In genomic region chr12:125111403-125111802, GRCh38 we compare ENCODE assay signal across 19 cellular contexts.
"Had no signal": no experiment of that assay in that cellular context is flagged by ENCODE, and none has a peak within 500 bp of the region (broad histone marks: within the 10 kb centered on the region; RNA-seq: fewer than 3 reads in every experiment).

No MANE protein-coding gene starts in this region.

- H3K27ac ChIP-seq: esophagus muscularis mucosa, left ventricle myocardium inferior, upper lobe of right lung had no signal

- H3K27me3 Mint-ChIP-seq: activated CD4-positive, alpha-beta T cell treated with anti-CD3 and anti-CD28 coated beads, Interleukin-2, amount 10 ng/mL, durations not matched to agents 24 days and 14 days; activated CD8-positive, alpha-beta T cell treated with anti-CD3 and anti-CD28 coated beads for 36 hours; T-cell had no signal

- H3K4me1 ChIP-seq: left ventricle myocardium inferior, upper lobe of right lung had no signal

- H3K4me1 Mint-ChIP-seq: activated CD4-positive, alpha-beta T cell treated with anti-CD3 and anti-CD28 coated beads, Interleukin-2, amount 10 ng/mL, durations not matched to agents 24 days and 14 days; neural crest cell; T-cell had no signal

- H3K4me3 ChIP-seq: esophagus muscularis mucosa, left ventricle myocardium inferior, upper lobe of right lung had no signal

- H3K27me3 ChIP-seq: esophagus muscularis mucosa, upper lobe of right lung had no signal

- ATAC-seq: activated CD8-positive, alpha-beta T cell treated with anti-CD3 and anti-CD28 coated beads for 36 hours; T-cell; upper lobe of right lung had no signal

- H3K9me3 ChIP-seq: esophagus muscularis mucosa, left ventricle myocardium inferior, upper lobe of right lung had no signal

- H3K4me3 Mint-ChIP-seq: activated CD4-positive, alpha-beta T cell treated with anti-CD3 and anti-CD28 coated beads, Interleukin-2, amount 10 ng/mL, durations not matched to agents 24 days and 14 days; activated CD8-positive, alpha-beta T cell treated with anti-CD3 and anti-CD28 coated beads for 36 hours; activated naive CD4-positive, alpha-beta T cell treated with anti-CD3 and anti-CD28 coated beads for 36 hours; neural crest cell; T-cell had no signal

- H3K27ac Mint-ChIP-seq: activated CD4-positive, alpha-beta T cell treated with anti-CD3 and anti-CD28 coated beads, Interleukin-2, amount 10 ng/mL, durations not matched to agents 24 days and 14 days; activated CD8-positive, alpha-beta T cell treated with anti-CD3 and anti-CD28 coated beads for 36 hours; activated naive CD4-positive, alpha-beta T cell treated with anti-CD3 and anti-CD28 coated beads for 36 hours; activated T-helper 2 cell treated with anti-CD3 and anti-CD28 coated beads, Interferon-gamma antibody, Interleukin-2, Interleukin-4, amounts not matched to agents 10 μg/mL and 5 μg/mL and 100 μg/mL, durations not matched to agents 14 hours and 24 hours and 36 hours; T-cell had no signal

- H3K9me3 Mint-ChIP-seq: activated CD4-positive, alpha-beta T cell treated with anti-CD3 and anti-CD28 coated beads, Interleukin-2, amount 10 ng/mL, durations not matched to agents 24 days and 14 days; activated CD8-positive, alpha-beta T cell treated with anti-CD3 and anti-CD28 coated beads for 36 hours; activated naive CD4-positive, alpha-beta T cell treated with anti-CD3 and anti-CD28 coated beads for 36 hours; activated T-helper 2 cell treated with anti-CD3 and anti-CD28 coated beads, Interferon-gamma antibody, Interleukin-2, Interleukin-4, amounts not matched to agents 10 μg/mL and 5 μg/mL and 100 μg/mL, durations not matched to agents 14 hours and 24 hours and 36 hours; neural crest cell; T-cell had no signal

- DNase-seq: activated CD4-positive, alpha-beta T cell treated with anti-CD3 and anti-CD28 coated beads, Interleukin-2, amount 10 ng/mL, durations not matched to agents 24 days and 14 days; activated CD8-positive, alpha-beta T cell treated with anti-CD3 and anti-CD28 coated beads for 36 hours; activated naive CD4-positive, alpha-beta T cell treated with anti-CD3 and anti-CD28 coated beads for 36 hours; activated T-cell treated with anti-CD3 and anti-CD28 coated beads, Interleukin-2, amount 50 U/mL, for 1 hour; aorta; effector CD4-positive, alpha-beta T cell; head of caudate nucleus; kidney; left ventricle myocardium inferior; mammary epithelial cell; stimulated activated CD4-positive, alpha-beta T cell treated with anti-CD3 and anti-CD28 coated beads, Interleukin-12 subunit alpha, Interleukin-12 subunit beta, amount 100 ng/mL, for 4 hours; stimulated activated CD4-positive, alpha-beta T cell treated with anti-CD3 and anti-CD28 coated beads, Interleukin-1b, Interleukin-23, amount 100 ng/mL, for 48 hours; stimulated activated CD8-positive, alpha-beta memory T cell treated with anti-CD3 and anti-CD28 coated beads, Interleukin-4, amount 100 ng/mL, for 48 hours; stimulated activated naive CD4-positive, alpha-beta T cell; T-cell; upper lobe of right lung had no signal
